1 cellular context compared by ENCODE assay signal in genomic region chr16:8645831-8646230, GRCh38.
TF ChIP-seq lines count a peak whose summit lies in the region.

No MANE protein-coding gene starts in this region.

TF ChIP-seq in SK-N-SH, 30 proteins besides CTCF, POLR2A, EP300 and RAD21 (continued from another document):
- TF ChIP-seq ZBTB33 (IDR thresholded peaks at IDR 0.05; ENCODE audit: borderline replicate concordance, low read depth) (no peak), RCOR1 (IDR thresholded peaks at IDR 0.05; ENCODE audit: low read length) (no peak)
